Comparison of ENCODE assay signal across 15 cellular contexts in genomic region chr10:29448125-29448524, GRCh38.
"Had no signal": no experiment of that assay in that cellular context is flagged by ENCODE, and none has a peak within 500 bp of the region (broad histone marks: within the 10 kb centered on the region; RNA-seq: fewer than 3 reads in every experiment).

No MANE protein-coding gene starts in this region.

- DNase-seq: activated B cell treated with CpG ODN at 0.5 μM for 24 hours; activated CD4-positive, alpha-beta T cell treated with anti-CD3 and anti-CD28 coated beads for 48 hours; activated CD8-positive, alpha-beta memory T cell treated with anti-CD3 and anti-CD28 coated beads, Interleukin-2, amount 50 U/mL, for 48 hours; activated naive CD4-positive, alpha-beta T cell; activated naive CD8-positive, alpha-beta T cell treated with anti-CD3 and anti-CD28 coated beads, Interleukin-2, amount 10 ng/mL, durations not matched to agents 7 days and 5 days; mammary epithelial cell; mucosa of descending colon; naive thymus-derived CD4-positive, alpha-beta T cell; stimulated activated CD4-positive, alpha-beta T cell treated with anti-CD3 and anti-CD28 coated beads, Interleukin-15, amount 100 ng/mL, for 24 hours; stimulated activated CD4-positive, alpha-beta T cell treated with anti-CD3 and anti-CD28 coated beads, Interleukin-4, amount 100 ng/mL, for 24 hours; stimulated activated naive CD4-positive, alpha-beta T cell treated with Interleukin-2 at 50 U/mL for 16 hours had no signal

- H3K36me3 ChIP-seq: gastroesophageal sphincter, upper lobe of left lung had no signal

- H3K4me3 ChIP-seq: gastroesophageal sphincter, mucosa of descending colon, skin epidermis, upper lobe of left lung had no signal

- H3K9me3 ChIP-seq: gastroesophageal sphincter, mucosa of descending colon, upper lobe of left lung had no signal

- H3K27me3 ChIP-seq: gastroesophageal sphincter, upper lobe of left lung had no signal

- H3K9ac ChIP-seq: parathyroid adenoma had no signal

- H3K27ac ChIP-seq: parathyroid adenoma, skin epidermis, upper lobe of left lung had no signal
